In the genomic region with DNA sequence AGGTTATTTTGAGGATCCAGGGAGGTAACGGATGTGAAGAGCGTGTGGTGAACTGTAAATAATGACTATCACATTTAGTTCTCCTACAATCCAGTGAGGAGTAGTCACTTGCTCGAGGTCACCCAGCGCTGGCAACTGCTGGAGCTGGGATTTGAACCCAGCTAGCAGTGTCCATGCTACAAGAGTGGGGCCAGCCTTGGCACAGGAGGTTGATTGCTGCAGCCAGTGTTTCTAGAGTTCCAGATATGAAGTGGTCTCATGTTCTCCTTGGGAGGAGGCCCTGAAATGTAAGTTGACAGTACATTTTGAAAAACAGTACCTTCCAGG, we compare ENCODE assay signal across 9 cellular contexts. TPM values are rescaled to one million over a fixed set of nuclear protein-coding genes. Genes with fewer than 3 reads are reported as not detected.
DNase-seq lines count a peak whose midpoint lies in the region; ATAC-seq and TF ChIP-seq lines count a peak whose summit lies in the region.
"Had no signal": no experiment of that assay in that cellular context is flagged by ENCODE, and none has a peak within 500 bp of the region (broad histone marks: within the 10 kb centered on the region; RNA-seq: fewer than 3 reads in every experiment).

No MANE protein-coding gene starts in this region.

- H3K27ac ChIP-seq in CD8-positive, alpha-beta memory T cell (ENCODE audit: low read depth, low read length) = peak overlapping the region; percentile 99

- no peak for ATAC-seq in HG02970 (IDR thresholded peaks at IDR 0.05; ENCODE audit: low FRiP score, unreplicated experiment)

- no peaks in the 10 kb centered on the region for H3K27me3 ChIP-seq in CD8-positive, alpha-beta memory T cell (ENCODE audit: insufficient read depth, low read length, poor library complexity, severe bottlenecking)

- peaks cover 10% of the 10 kb centered on the region for H3K36me3 ChIP-seq in CD8-positive, alpha-beta memory T cell (ENCODE audit: insufficient read depth, low read length)

- no peaks in the 10 kb centered on the region for H3K9me3 ChIP-seq in CD8-positive, alpha-beta memory T cell (ENCODE audit: low read length)

- CTCF ChIA-PET in CD8-positive, alpha-beta memory T cell (lab: Charles Lee) = interaction anchor here (0.9 to 10.0 kb wide), 22 partner anchors 8 to 556 kb away, joined by 3 to 162 read pairs (median 10); partner anchors contain the start of genes ARHGEF39, CD72, CREB3 and SIT1

- H3K4me1 Mint-ChIP-seq in CD8-positive, alpha-beta memory T cell = peaks cover 71 to 88% (median 84%) of the 10 kb centered on the region in 3 donors
- H3K4me1 Mint-ChIP-seq in osteocyte (ENCODE audit: unreplicated experiment) = peaks cover 51% of the 10 kb centered on the region

- peaks cover 68% of the 10 kb centered on the region for H3K4me1 ChIP-seq in CD8-positive, alpha-beta memory T cell (ENCODE audit: insufficient read depth, low read length)

- no peak for DNase-seq in CD8-positive, alpha-beta memory T cell
- DNase-seq in HFF-Myc (ENCODE audit: extremely low read depth, low read depth) (no peak), UCSD-AML1 (lab: John Stamatoyannopoulos, UW; ENCODE audit: unreplicated experiment) (peak; percentile 57), fibroblast of villous mesenchyme (ENCODE audit: low read depth) (peak; percentile 57), osteocyte (ENCODE audit: extremely low spot score, unreplicated experiment) (no peak), cortex of kidney (lab: John Stamatoyannopoulos, UW) (no peak), Ammon's horn (ENCODE audit: low spot score) (no peak)

- peak overlapping the region; percentile 84 to 97 (median 92) for H3K4me3 Mint-ChIP-seq in CD8-positive, alpha-beta memory T cell
- H3K4me3 Mint-ChIP-seq in osteocyte (ENCODE audit: unreplicated experiment) = peak overlapping the region; percentile 84

- POLR2A ChIA-PET in CD8-positive, alpha-beta memory T cell (lab: Charles Lee) = interaction anchor here (1.2 to 5.1 kb wide), 10 partner anchors 10 to 73 kb away, joined by 3 to 53 read pairs (median 6); partner anchors contain the start of genes CREB3, TESK1 and TLN1

- H3K27me3 Mint-ChIP-seq in CD8-positive, alpha-beta memory T cell = peaks cover 4 to 10% of the 10 kb centered on the region in 2 donors
- H3K27me3 Mint-ChIP-seq in osteocyte (ENCODE audit: unreplicated experiment) = no peaks in the 10 kb centered on the region

- peaks cover 11 to 29% (median 13%) of the 10 kb centered on the region in 3 donors for H3K36me3 Mint-ChIP-seq in CD8-positive, alpha-beta memory T cell
- peaks cover 9% of the 10 kb centered on the region for H3K36me3 Mint-ChIP-seq in osteocyte (ENCODE audit: unreplicated experiment)

- peak overlapping the region; percentile 94 to 100 (median 98) for H3K27ac Mint-ChIP-seq in CD8-positive, alpha-beta memory T cell
- peak overlapping the region; percentile 95 for H3K27ac Mint-ChIP-seq in osteocyte (ENCODE audit: unreplicated experiment)

- peaks cover 0 to 6% (median 4%) of the 10 kb centered on the region in 5 donors for H3K9me3 Mint-ChIP-seq in CD8-positive, alpha-beta memory T cell
- no peaks in the 10 kb centered on the region for H3K9me3 Mint-ChIP-seq in osteocyte (ENCODE audit: unreplicated experiment)

- TF ChIP-seq CTCF in HFF-Myc (IDR thresholded peaks at IDR 0.05; ENCODE audit: low read depth, low read length, missing control alignments) (no peak), fibroblast of villous mesenchyme (IDR thresholded peaks at IDR 0.05; ENCODE audit: insufficient read depth, low read depth, low read length) (no peak), osteocyte (IDR thresholded peaks at IDR 0.05) (no peak)

- peak overlapping the region; percentile 90 for H3K4me3 ChIP-seq in CD8-positive, alpha-beta memory T cell (ENCODE audit: low read length)
- H3K4me3 ChIP-seq in HFF-Myc (replicated peaks; ENCODE audit: low read depth, low read length) (peak overlapping the region; percentile 52), fibroblast of villous mesenchyme (ENCODE audit: low read depth, low read length) (peak overlapping the region; percentile 86)

RNA-seq across cellular contexts. Expression of gene CCDC107, which starts 0.8 kb away (rescaled TPM):
- 10 to 100 TPM; 18.5 to 20.0 TPM for total RNA-seq in CD8-positive, alpha-beta memory T cell
- 105 TPM for polyA plus RNA-seq in CD8-positive, alpha-beta memory T cell
- total RNA-seq in fibroblast of villous mesenchyme (18.1 and 18.7 TPM in 2 replicates), osteocyte (30.0 and 31.3 TPM in 2 replicates)

RNA-seq across cellular contexts. Expression of gene RMRP, which starts 1.0 kb away (rescaled TPM):
- total RNA-seq in CD8-positive, alpha-beta memory T cell = over 10,000 TPM in 1 of 2 experiments, 1,000 to 10,000 TPM in 1; 7,718 to 11,549 TPM
- not detected for polyA plus RNA-seq in CD8-positive, alpha-beta memory T cell
- total RNA-seq in fibroblast of villous mesenchyme = 103,191 and 163,599 TPM in 2 replicates
- total RNA-seq in osteocyte = 14,337 and 15,426 TPM in 2 replicates

RNA-seq across cellular contexts. Expression of gene ARHGEF39, which starts 6.1 kb away (rescaled TPM):
- 10 to 100 TPM in 1 of 2 experiments, 1 to 10 TPM in 1; 7.7 to 10.7 TPM for total RNA-seq in CD8-positive, alpha-beta memory T cell
- polyA plus RNA-seq in CD8-positive, alpha-beta memory T cell = 1.2 TPM
- 0.97 and 3.0 TPM in 2 replicates for total RNA-seq in fibroblast of villous mesenchyme
- 0.86 and 1.6 TPM in 2 replicates for total RNA-seq in osteocyte

RNA-seq across cellular contexts. Expression of gene SIT1, which starts 8.1 kb away (rescaled TPM):
- total RNA-seq in CD8-positive, alpha-beta memory T cell = 10 to 100 TPM; 43.1 TPM
- polyA plus RNA-seq in CD8-positive, alpha-beta memory T cell = 196 TPM
- total RNA-seq in fibroblast of villous mesenchyme (under 0.01 TPM in 1 of 2 replicates, not detected in the other), osteocyte (not detected in 2 replicates)

RNA-seq across cellular contexts. Expression of gene CA9, which starts 14.9 kb away (rescaled TPM):
- under 1 TPM in 1 of 2 experiments, not detected in 1; 0.75 TPM for total RNA-seq in CD8-positive, alpha-beta memory T cell
- polyA plus RNA-seq in CD8-positive, alpha-beta memory T cell = not detected
- total RNA-seq in fibroblast of villous mesenchyme (under 0.01 TPM in 1 of 2 replicates, not detected in the other), osteocyte (not detected in 2 replicates)
- total RNA-seq: subcutaneous adipose tissue had no signal

Comparison
In these comparisons a context has a peak if more than half of its experiments do, and no peak if none do; other contexts are left out.
1. DNase-seq: peak in UCSD-AML1 (single experiment) and fibroblast of villous mesenchyme (single experiment); none in CD8-positive, alpha-beta memory T cell (0 of 5), HFF-Myc (single experiment), osteocyte (single experiment), cortex of kidney (single experiment) and Ammon's horn (single experiment).
2. Peak in every context shown above with its lines, with median percentiles within 50 percentile points of each other: H3K4me3 ChIP-seq.